In genomic region chr17:43531955-43532354, GRCh38 we compare ENCODE assay signal across 21 cellular contexts. TPM values are rescaled to one million over a fixed set of nuclear protein-coding genes. Genes with fewer than 3 reads are reported as not detected.
DNase-seq lines count a peak whose midpoint lies in the region; ATAC-seq and TF ChIP-seq lines count a peak whose summit lies in the region.
"Had no signal": no experiment of that assay in that cellular context is flagged by ENCODE, and none has a peak within 500 bp of the region (broad histone marks: within the 10 kb centered on the region; RNA-seq: fewer than 3 reads in every experiment).

No MANE protein-coding gene starts in this region.

- H3K9ac ChIP-seq in SK-N-SH: no peak overlapping the region
- H3K9ac ChIP-seq in mesenchymal stem cell (ENCODE audit: low read length): no peak overlapping the region
- H3K9ac ChIP-seq: BLaER1 had no signal

- peaks cover 9 to 28% of the 10 kb centered on the region in 2 experiments for H3K36me3 ChIP-seq in SK-N-SH (replicated peaks in 1 of 2; ENCODE audit: control insufficient read depth in 1 of 2, insufficient read depth in 2 of 2, low read length in 1 of 2)
- peaks cover 13 to 23% of the 10 kb centered on the region in 2 experiments for H3K36me3 ChIP-seq in mesenchymal stem cell (ENCODE audit: control insufficient read depth in 1 of 2, insufficient read depth in 2 of 2, low read depth in 1 of 2, low read length in 2 of 2)
- no peaks in the 10 kb centered on the region for H3K36me3 ChIP-seq in aorta (ENCODE audit: control insufficient read depth in 1 of 2, insufficient read depth in 2 of 2, low read length in 1 of 2)
- H3K36me3 ChIP-seq in sigmoid colon: peaks cover 0 to 11% (median 0%) of the 10 kb centered on the region in 4 donors

- intact Hi-C loops in aorta (cut with DNase I): no loop called here
- intact Hi-C loops in sigmoid colon (cut with DNase I): no loop called here

- no peak overlapping the region for H4K8ac ChIP-seq in mesenchymal stem cell (ENCODE audit: low read length)

- TF ChIP-seq CTCF in SK-N-SH (IDR thresholded peaks at IDR 0.05) (no peak), sigmoid colon (IDR thresholded peaks at IDR 0.05) (no peak)

- H2AFZ ChIP-seq in SK-N-SH (ENCODE audit: low read depth) (no peak overlapping the region), mesenchymal stem cell (ENCODE audit: low read depth, low read length) (no peak overlapping the region)

- POLR2A ChIA-PET in SK-N-SH (lab: Yijun Ruan, JAX): interaction anchor here (0.6 kb wide), 1 partner anchor 216 kb away, joined by 3 read pairs; no protein-coding TSS in a partner anchor

- H3K4me2 ChIP-seq in SK-N-SH: no peak overlapping the region
- no peak overlapping the region for H3K4me2 ChIP-seq in mesenchymal stem cell (ENCODE audit: low read length, poor library complexity, severe bottlenecking)
- H3K4me2 ChIP-seq: BLaER1 had no signal

- no peak overlapping the region for H3K4me3 ChIP-seq in SK-N-SH (ENCODE audit: low read depth in 2 of 2, low read length in 1 of 2)
- no peak overlapping the region for H3K4me3 ChIP-seq in mesenchymal stem cell (ENCODE audit: insufficient read depth in 1 of 2, low read depth in 1 of 2, low read length in 2 of 2)
- no peak overlapping the region for H3K4me3 ChIP-seq in aorta (ENCODE audit: low read length in 2 of 2)
- H3K4me3 ChIP-seq in sigmoid colon: no peak overlapping the region
- H3K4me3 ChIP-seq: BLaER1, GM12878, MG63 had no signal

- no peak overlapping the region for H3K23ac ChIP-seq in mesenchymal stem cell (ENCODE audit: low read length in 2 of 2)

- TF ChIP-seq POLR2A in sigmoid colon (IDR thresholded peaks at IDR 0.05): no peak

- H3K9me2 ChIP-seq in SK-N-SH: no peaks in the 10 kb centered on the region

- no peak overlapping the region for H4K91ac ChIP-seq in mesenchymal stem cell (ENCODE audit: low read length)

- H3K4me1 ChIP-seq in SK-N-SH (ENCODE audit: control insufficient read depth in 1 of 2, insufficient read depth in 2 of 2, low read depth in 1 of 2, low read length in 1 of 2) (peaks cover 17 to 41% of the 10 kb centered on the region in 2 experiments; a peak in 3 of 4 replicates), mesenchymal stem cell (ENCODE audit: control insufficient read depth, insufficient read depth, low read depth, low read length) (peaks cover 25% of the 10 kb centered on the region), aorta (ENCODE audit: control insufficient read depth in 1 of 2, insufficient read depth in 2 of 2, low read length in 2 of 2) (no peaks in the 10 kb centered on the region), sigmoid colon (peaks cover 0 to 15% (median 14%) of the 10 kb centered on the region in 4 donors)

- TF ChIP-seq EP300 in SK-N-SH (IDR thresholded peaks at IDR 0.05; ENCODE audit: borderline replicate concordance in 1 of 2, low read depth in 1 of 2, low read length in 1 of 2): no peak
- no peak for TF ChIP-seq EP300 in sigmoid colon (IDR thresholded peaks at IDR 0.05)

- H2BK120ac ChIP-seq in mesenchymal stem cell (ENCODE audit: low read depth, low read length): no peak overlapping the region

- DNase-seq in SK-N-SH (no peak), RPMI7951 (ENCODE audit: low read depth) (peak; percentile 58), mesenchymal stem cell (peak; percentile 16), aorta (peak; percentile 4 to 13), NCI-H187 (lab: John Stamatoyannopoulos, UW) (no peak), sigmoid colon (no peak), ecto neural progenitor cell (ENCODE audit: low spot score) (no peak)
- DNase-seq: 8988T; CD8-positive, alpha-beta T cell; DMS79; GOT3; MG63; NCI-H1092; NCI-H1694; NCI-H2107; NCI-H2227 treated with DMSO at 0.1 percent for 48 hours; NCI-H524 had no signal

- H3K79me2 ChIP-seq in SK-N-SH (ENCODE audit: insufficient read depth): no peaks in the 10 kb centered on the region

- no peak for ATAC-seq in SK-N-SH treated with all-trans-retinoic acid at 6 μM for 48 hours
- ATAC-seq in aorta (ENCODE audit: low FRiP score): no peak
- ATAC-seq: CD8-positive, alpha-beta T cell; GM12878; Right ventricle myocardium inferior had no signal

- no peak overlapping the region for H3K14ac ChIP-seq in mesenchymal stem cell (ENCODE audit: low read length in 2 of 2)

- H3K27me3 ChIP-seq in SK-N-SH (ENCODE audit: insufficient read depth) (no peaks in the 10 kb centered on the region), mesenchymal stem cell (ENCODE audit: control insufficient read depth in 1 of 2, insufficient read depth in 1 of 2, low read length in 2 of 2) (no peaks in the 10 kb centered on the region), aorta (ENCODE audit: control insufficient read depth in 1 of 2, insufficient read depth in 2 of 2, low read length in 1 of 2) (no peaks in the 10 kb centered on the region), sigmoid colon (no peaks in the 10 kb centered on the region)
- H3K27me3 ChIP-seq: BLaER1, MG63 had no signal

- no peak overlapping the region for H3K18ac ChIP-seq in mesenchymal stem cell (ENCODE audit: low read depth in 1 of 2, low read length in 2 of 2)

- no peaks in the 10 kb centered on the region for H3K9me3 ChIP-seq in SK-N-SH
- H3K9me3 ChIP-seq in mesenchymal stem cell (ENCODE audit: control insufficient read depth, low read length): no peaks in the 10 kb centered on the region
- H3K9me3 ChIP-seq in aorta (ENCODE audit: control insufficient read depth, low read length): no peaks in the 10 kb centered on the region
- no peaks in the 10 kb centered on the region for H3K9me3 ChIP-seq in sigmoid colon
- H3K9me3 ChIP-seq: BLaER1, MG63 had no signal

- no peak overlapping the region for H3K4ac ChIP-seq in mesenchymal stem cell (ENCODE audit: low read depth in 1 of 2, low read length in 2 of 2)

- no peaks in the 10 kb centered on the region for H4K20me1 ChIP-seq in SK-N-SH (ENCODE audit: insufficient read depth)

- 68% methylated on average over 8 of the region's 8 CpGs for WGBS in SK-N-SH (ENCODE audit: low lambda C conversion rate)
- 75% methylated on average over 8 of the region's 8 CpGs for WGBS in mesenchymal stem cell
- 87 to 91% methylated on average over 8 of the region's 8 CpGs for WGBS in aorta, 2 donors
- WGBS in sigmoid colon, 2 donors: 65 to 87% methylated on average over 8 of the region's 8 CpGs

- no peak for TF ChIP-seq RAD21 in SK-N-SH (IDR thresholded peaks at IDR 0.05; ENCODE audit: low read length)

- peak overlapping the region; percentile 15 for H2BK15ac ChIP-seq in mesenchymal stem cell (ENCODE audit: low read depth, poor library complexity, severe bottlenecking)

- H2BK12ac ChIP-seq in mesenchymal stem cell (ENCODE audit: low read length in 2 of 2): no peak overlapping the region

- H3F3A ChIP-seq in SK-N-SH (replicated peaks; ENCODE audit: insufficient read depth): peaks cover 29% of the 10 kb centered on the region

- CTCF ChIA-PET in SK-N-SH (lab: Yijun Ruan, JAX): interaction anchor here (1.2 to 2.8 kb wide), 3 partner anchors 12 to 141 kb away, joined by 3 to 12 read pairs (median 3); no protein-coding TSS in a partner anchor

- H3K79me1 ChIP-seq in mesenchymal stem cell (replicated peaks; ENCODE audit: low read length, poor library complexity, severe bottlenecking): peaks cover 17% of the 10 kb centered on the region

- H2BK5ac ChIP-seq in mesenchymal stem cell (ENCODE audit: low read depth, low read length, poor library complexity, severe bottlenecking): no peak overlapping the region

- peak overlapping the region; percentile 3 to 95; a peak in 3 of 4 replicates for H3K27ac ChIP-seq in SK-N-SH (ENCODE audit: low read depth in 2 of 2, low read length in 1 of 2)
- no peak overlapping the region for H3K27ac ChIP-seq in mesenchymal stem cell (ENCODE audit: low read length, poor library complexity, severe bottlenecking)
- no peak overlapping the region for H3K27ac ChIP-seq in aorta (ENCODE audit: low read depth in 1 of 2, low read length in 2 of 2)
- H3K27ac ChIP-seq in sigmoid colon: no peak overlapping the region
- H3K27ac ChIP-seq: BLaER1 had no signal

- no peak overlapping the region for H2AK5ac ChIP-seq in mesenchymal stem cell (ENCODE audit: low read length, severe bottlenecking)

TF ChIP-seq in SK-N-SH, 30 proteins besides CTCF, POLR2A, EP300 and RAD21 (continues in another document):
- TF ChIP-seq, protein P1, sequence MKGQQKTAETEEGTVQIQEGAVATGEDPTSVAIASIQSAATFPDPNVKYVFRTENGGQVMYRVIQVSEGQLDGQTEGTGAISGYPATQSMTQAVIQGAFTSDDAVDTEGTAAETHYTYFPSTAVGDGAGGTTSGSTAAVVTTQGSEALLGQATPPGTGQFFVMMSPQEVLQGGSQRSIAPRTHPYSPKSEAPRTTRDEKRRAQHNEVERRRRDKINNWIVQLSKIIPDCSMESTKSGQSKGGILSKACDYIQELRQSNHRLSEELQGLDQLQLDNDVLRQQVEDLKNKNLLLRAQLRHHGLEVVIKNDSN (IDR thresholded peaks at IDR 0.05; ENCODE audit: borderline replicate concordance, low read depth): no peak
- no peak for TF ChIP-seq FOXM1 (IDR thresholded peaks at IDR 0.05; ENCODE audit: low read depth)

TF ChIP-seq in SK-N-SH treated with all-trans-retinoic acid at 6 μM for 48 hours, 23 proteins besides CTCF, POLR2A, EP300 and RAD21:
- TF ChIP-seq ISL1 (CRISPR knock-in tag; IDR thresholded peaks at IDR 0.05): no peak

RNA-seq across cellular contexts. Expression of gene ETV4, which starts 14.2 kb away (rescaled TPM):
- polyA plus RNA-seq in SK-N-SH (2012; rRNA removed) (27.3 and 33.2 TPM in 2 replicates), aorta (1 to 10 TPM in 1 of 2 donors, under 1 TPM in 1; 0.50 to 5.8 TPM), sigmoid colon (1 to 10 TPM in 2 of 3 donors, under 1 TPM in 1; 0.46 to 2.6 (median 1.2) TPM)
- 12.5 and 20.4 TPM in 2 replicates for polyA plus RNA-seq in SK-N-SH (2012; cell fraction: cytosol; rRNA removed)
- polyA plus RNA-seq in SK-N-SH (2012; cell fraction: nucleus; rRNA removed): 58.0 and 63.3 TPM in 2 replicates
- total RNA-seq in RPMI7951 (2014; rRNA removed; shearing (Covaris generic)): 44.2 and 46.9 TPM in 2 replicates
- 25.3 TPM for polyA plus RNA-seq in mesenchymal stem cell (2013, experiment 1 of 2)
- 24.1 TPM for polyA plus RNA-seq in mesenchymal stem cell (2013, experiment 2 of 2)
- total RNA-seq in aorta (1 to 10 TPM; 1.1 to 2.3 TPM), sigmoid colon (1 to 10 TPM in 2 of 4 donors, not detected in 2; 1.1 to 1.8 TPM)
- total RNA-seq: CD8-positive, alpha-beta T cell had no signal

RNA-seq across cellular contexts. Expression of gene DHX8, which starts 48.2 kb away (rescaled TPM):
- polyA plus RNA-seq in SK-N-SH (2012; rRNA removed): 31.3 and 35.1 TPM in 2 replicates
- polyA plus RNA-seq in SK-N-SH (2012; cell fraction: cytosol; rRNA removed): 25.3 and 26.7 TPM in 2 replicates
- polyA plus RNA-seq in SK-N-SH (2012; cell fraction: nucleus; rRNA removed): 44.3 and 49.7 TPM in 2 replicates
- total RNA-seq in RPMI7951 (2014; rRNA removed; shearing (Covaris generic)): 27.4 and 36.4 TPM in 2 replicates
- 28.3 TPM for polyA plus RNA-seq in mesenchymal stem cell (2013, experiment 1 of 2)
- polyA plus RNA-seq in mesenchymal stem cell (2013, experiment 2 of 2): 28.4 TPM
- total RNA-seq in aorta: 10 to 100 TPM; 42.7 to 45.3 TPM
- polyA plus RNA-seq in aorta: 10 to 100 TPM in 1 of 2 donors, 1 to 10 TPM in 1; 7.1 to 24.0 TPM
- total RNA-seq in sigmoid colon: 10 to 100 TPM; 19.8 to 39.6 (median 26.5) TPM
- 10 to 100 TPM; 12.0 to 37.7 (median 16.6) TPM for polyA plus RNA-seq in sigmoid colon

Comparison
In these comparisons a context has a peak if more than half of its experiments do, and no peak if none do; other contexts are left out.
1. DNase-seq: peak in RPMI7951 (single experiment), mesenchymal stem cell (single experiment) and aorta (2 of 2); none in SK-N-SH (single experiment), NCI-H187 (0 of 2), sigmoid colon (single experiment) and ecto neural progenitor cell (single experiment).
2. H3K27ac ChIP-seq: peak in SK-N-SH (2 of 2); none in mesenchymal stem cell (single experiment), aorta (0 of 2) and sigmoid colon (0 of 4).
3. RNA of gene ETV4, which starts 14.2 kb away (total RNA-seq): 44.2 to 46.9 TPM in RPMI7951; 1.1 to 2.3 TPM in aorta and 1.1 to 1.8 TPM in sigmoid colon; every median in the first group is over 10 times any median in the second.